Comparison of ENCODE assay signal across 8 cellular contexts in the genomic region with DNA sequence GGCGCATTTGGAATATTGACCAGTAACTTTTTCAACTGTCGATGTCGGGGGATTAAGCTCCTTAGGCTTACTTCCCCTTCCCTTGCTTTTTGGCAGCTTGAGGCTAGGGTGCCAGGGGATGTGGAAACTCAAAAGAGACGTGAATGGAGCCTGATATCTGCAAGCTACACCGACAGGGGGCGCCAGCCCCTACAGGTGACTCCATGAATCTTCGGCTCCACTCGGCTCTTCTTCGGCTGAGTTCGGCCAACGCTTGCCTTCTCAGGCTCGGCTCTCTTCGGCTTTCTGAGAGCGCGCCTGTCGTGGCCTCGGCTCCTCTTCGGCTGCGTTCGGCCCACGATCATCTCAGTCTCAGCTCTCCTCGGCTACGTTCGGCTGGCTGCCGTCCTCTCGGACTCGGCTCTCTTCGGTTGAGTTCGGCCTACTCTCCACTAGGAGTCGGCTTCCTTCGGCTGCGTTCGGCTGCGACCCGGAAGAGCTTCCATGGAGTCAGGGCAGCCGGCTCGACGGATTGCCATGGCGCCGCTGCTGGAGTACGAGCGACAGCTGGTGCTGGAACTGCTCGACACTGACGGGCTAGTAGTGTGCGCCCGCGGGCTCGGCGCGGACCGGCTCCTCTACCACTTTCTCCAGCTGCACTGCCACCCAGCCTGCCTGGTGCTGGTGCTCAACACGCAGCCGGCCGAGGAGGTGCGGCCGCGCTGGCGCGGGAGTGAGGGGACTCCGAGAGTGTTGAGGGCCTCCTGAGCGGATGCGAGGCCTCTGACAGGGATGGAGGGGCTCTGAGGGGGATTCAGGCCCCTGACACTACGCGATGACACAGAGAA. TPM values are rescaled to one million over a fixed set of nuclear protein-coding genes. Genes with fewer than 3 reads are reported as not detected.
A peak's percentile ranks its signal among the peaks of the same experiment; 100 is the strongest.
DNase-seq lines count a peak whose midpoint lies in the region; ATAC-seq and TF ChIP-seq lines count a peak whose summit lies in the region.

Gene ERCC4, plus strand, starts transcription at position 472 of the 827 bp plus-strand sequence. Its CDS starts 12 bp downstream, at position 484.

- H3K27ac ChIP-seq in osteoblast (ENCODE audit: low read depth, low read length) (peak within 1 kb of the TSS; percentile 78), thymus (ENCODE audit: low read depth) (peak within 1 kb of the TSS; percentile 84)

- H3K27me3 Mint-ChIP-seq in activated naive CD8-positive, alpha-beta T cell: no peaks in the 10 kb centered on the region
- peaks cover 6% of the 10 kb centered on the region for H3K27me3 Mint-ChIP-seq in glutamatergic neuron (ENCODE audit: unreplicated experiment)

- H3K4me1 ChIP-seq in osteoblast (ENCODE audit: insufficient read depth, low read length) (peaks cover 11% of the 10 kb centered on the region), thymus (ENCODE audit: control insufficient read depth, insufficient read depth, low read length) (peaks cover 6% of the 10 kb centered on the region)

- WGBS in thymus: under 1% methylated on average over 64 of the region's 64 CpGs

- H3K36me3 ChIP-seq in osteoblast (ENCODE audit: insufficient read depth, low read length) (peaks cover 21% of the 10 kb centered on the region), thymus (ENCODE audit: control insufficient read depth, insufficient read depth) (no peaks in the 10 kb centered on the region)

- H3K4me3 ChIP-seq in GM12865 (ENCODE audit: low read depth, low read length) (peak within 1 kb of the TSS; percentile 88), osteoblast (ENCODE audit: insufficient read depth, low read length) (peak within 1 kb of the TSS; percentile 89), thymus (ENCODE audit: low read length) (peak within 1 kb of the TSS; percentile 83)

- H3K9me3 ChIP-seq in osteoblast (ENCODE audit: low read depth, low read length) (no peaks in the 10 kb centered on the region), thymus (ENCODE audit: control insufficient read depth) (no peaks in the 10 kb centered on the region)

- H3K4me2 ChIP-seq in osteoblast (ENCODE audit: insufficient read depth, low read length): peak within 1 kb of the TSS; percentile 96

- H2AFZ ChIP-seq in osteoblast (ENCODE audit: low read length): peak within 1 kb of the TSS; percentile 98

- DNase-seq in GM12865 (ENCODE audit: low read depth): peak; percentile 99
- DNase-seq in NCI-H1105 (lab: John Stamatoyannopoulos, UW): peak; percentile 98
- peak; percentile 100 for DNase-seq in SKM-1 treated with dmso at 0.1 percent for 144 hours (lab: John Stamatoyannopoulos, UW; ENCODE audit: unreplicated experiment)
- DNase-seq in glutamatergic neuron: peak; percentile 99
- DNase-seq in osteoblast (ENCODE audit: insufficient read length, low spot score, missing footprints): peak; percentile 97

- peak within 1 kb of the TSS; percentile 91 for H3K27ac Mint-ChIP-seq in activated naive CD8-positive, alpha-beta T cell
- peak within 1 kb of the TSS; percentile 97 for H3K27ac Mint-ChIP-seq in glutamatergic neuron (ENCODE audit: unreplicated experiment)

- H3K4me1 Mint-ChIP-seq in activated naive CD8-positive, alpha-beta T cell (ENCODE audit: low read depth): peaks cover 25% of the 10 kb centered on the region
- peaks cover 13% of the 10 kb centered on the region for H3K4me1 Mint-ChIP-seq in glutamatergic neuron (ENCODE audit: low read depth, unreplicated experiment)

- H3K9me3 Mint-ChIP-seq in activated naive CD8-positive, alpha-beta T cell (ENCODE audit: low read depth): no peaks in the 10 kb centered on the region
- peaks cover 10% of the 10 kb centered on the region for H3K9me3 Mint-ChIP-seq in glutamatergic neuron (ENCODE audit: unreplicated experiment)

- ATAC-seq in HG02642 (IDR thresholded peaks at IDR 0.05; ENCODE audit: poor library complexity, unreplicated experiment): peak; percentile 98

- peaks cover 2% of the 10 kb centered on the region for H3K36me3 Mint-ChIP-seq in activated naive CD8-positive, alpha-beta T cell
- no peaks in the 10 kb centered on the region for H3K36me3 Mint-ChIP-seq in glutamatergic neuron (ENCODE audit: unreplicated experiment)

- peak within 1 kb of the TSS; percentile 95 for H3K4me3 Mint-ChIP-seq in activated naive CD8-positive, alpha-beta T cell
- peak within 1 kb of the TSS; percentile 97 for H3K4me3 Mint-ChIP-seq in glutamatergic neuron (ENCODE audit: unreplicated experiment)

- H3K27me3 ChIP-seq in osteoblast (ENCODE audit: insufficient read depth, low read length) (peaks cover 3% of the 10 kb centered on the region), thymus (ENCODE audit: control insufficient read depth, insufficient read depth) (no peaks in the 10 kb centered on the region)

- no peaks in the 10 kb centered on the region for H4K20me1 ChIP-seq in osteoblast (ENCODE audit: insufficient read depth, low read length)

- H3K79me2 ChIP-seq in osteoblast (ENCODE audit: insufficient read depth, low read length): peaks cover 19% of the 10 kb centered on the region

- TF ChIP-seq CTCF in GM12865 (IDR thresholded peaks at IDR 0.05; ENCODE audit: insufficient read depth, low read depth, low read length, missing control alignments) (peak; percentile 96), glutamatergic neuron (IDR thresholded peaks at IDR 0.05; ENCODE audit: partially characterized antibody, unreplicated experiment) (peak; percentile 96), osteoblast (IDR thresholded peaks at IDR 0.05; ENCODE audit: extremely low read depth, low read depth, low read length) (peak; percentile 97)

RNA-seq across cellular contexts. Expression of gene ERCC4, which starts in this region (rescaled TPM):
- total RNA-seq in glutamatergic neuron (ENCODE audit: unreplicated experiment) (14.5 TPM), osteoblast (9.0 and 10.9 TPM in 2 replicates)
- 4.4 TPM for polyA plus RNA-seq in thymus

Comparison
In these comparisons a context has a peak if more than half of its experiments do, and no peak if none do; other contexts are left out.
1. Peak in every context shown above with its lines: DNase-seq, ATAC-seq, H3K4me3 ChIP-seq and H3K27ac ChIP-seq.